Comparison of ENCODE assay signal across 8 cellular contexts in the genomic region with DNA sequence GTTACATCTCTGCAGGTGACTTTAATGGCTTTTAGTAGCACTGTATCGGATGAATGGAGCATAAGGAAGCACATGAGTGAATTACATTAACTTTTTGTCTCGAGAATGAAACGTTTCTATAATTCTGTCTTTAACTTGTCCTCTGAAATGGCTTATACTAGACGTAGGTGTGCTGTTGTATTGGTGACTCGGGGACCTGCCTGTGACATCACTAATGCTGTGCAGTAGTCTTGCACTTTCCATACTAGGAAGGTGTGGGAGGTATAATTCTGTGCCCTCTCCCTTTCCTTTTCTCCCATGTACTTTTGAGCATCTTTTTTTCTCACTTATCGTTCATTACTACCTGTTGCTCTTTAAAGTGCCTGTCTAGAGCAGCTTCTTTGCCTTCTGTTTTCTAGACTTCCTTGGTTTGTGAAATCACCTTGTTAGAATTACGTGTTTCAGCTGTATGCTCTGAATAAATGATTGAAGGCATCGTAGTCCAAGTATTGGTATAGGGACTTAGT. TPM values are rescaled to one million over a fixed set of nuclear protein-coding genes. Genes with fewer than 3 reads are reported as not detected.
A peak's percentile ranks its signal among the peaks of the same experiment; 100 is the strongest.
DNase-seq lines count a peak whose midpoint lies in the region; ATAC-seq, FAIRE-seq and TF ChIP-seq lines count a peak whose summit lies in the region.

No MANE protein-coding gene starts in this region.

- no peaks in the 10 kb centered on the region for H3K36me3 ChIP-seq in CD4-positive, alpha-beta memory T cell (ENCODE audit: insufficient read depth, low read length)

- TF ChIP-seq CTCF in epithelial cell of proximal tubule (conservative IDR thresholded peaks at IDR 0.05; ENCODE audit: low read depth, low read length), result no peak
- no peak for TF ChIP-seq CTCF in progenitor cell of endocrine pancreas (IDR thresholded peaks at IDR 0.05; ENCODE audit: unreplicated experiment)

- peak overlapping the region; percentile 96 for H3K27ac ChIP-seq in CD4-positive, alpha-beta memory T cell (ENCODE audit: low read depth, low read length)

- H3K4me1 ChIP-seq in CD4-positive, alpha-beta memory T cell (ENCODE audit: insufficient read depth, low read length), result peaks cover 46% of the 10 kb centered on the region

- ATAC-seq in SK-N-SH treated with all-trans-retinoic acid at 6 μM for 48 hours, result peak; percentile 9

- H3K27me3 Mint-ChIP-seq in CD4-positive, alpha-beta memory T cell, result peaks cover 0 to 2% of the 10 kb centered on the region in 2 donors
- H3K27me3 Mint-ChIP-seq in progenitor cell of endocrine pancreas, result no peaks in the 10 kb centered on the region

- in situ Hi-C loops in G401 (cut with HindIII; ENCODE audit: low sequenced_read_pairs), result no loop called here

- TF ChIP-seq POLR2A in H54 (IDR thresholded peaks at IDR 0.05; ENCODE audit: low read depth, low read length), result no peak

- H3K36me3 Mint-ChIP-seq in CD4-positive, alpha-beta memory T cell, result peaks cover 3 to 22% of the 10 kb centered on the region in 2 donors
- peaks cover 4% of the 10 kb centered on the region for H3K36me3 Mint-ChIP-seq in progenitor cell of endocrine pancreas (ENCODE audit: insufficient read depth)

- peak; percentile 48 for FAIRE-seq in H54 (lab: Jason Lieb, UNC)

- peak overlapping the region; percentile 80 to 97 for H3K4me3 ChIP-seq in CD4-positive, alpha-beta memory T cell (ENCODE audit: low read length in 2 of 2)
- peak overlapping the region; percentile 87 for H3K4me3 ChIP-seq in epithelial cell of proximal tubule (ENCODE audit: low read depth, low read length)

- CTCF ChIA-PET in CD4-positive, alpha-beta memory T cell (lab: Charles Lee; ENCODE audit: partially characterized antibody), result interaction anchor here (1.0 to 1.7 kb wide), 2 partner anchors 17 to 77 kb away, joined by 3 read pairs; no protein-coding TSS in a partner anchor

- H3K9me3 Mint-ChIP-seq in CD4-positive, alpha-beta memory T cell, result no peaks in the 10 kb centered on the region
- H3K9me3 Mint-ChIP-seq in progenitor cell of endocrine pancreas (ENCODE audit: low read depth), result no peaks in the 10 kb centered on the region

- POLR2A ChIA-PET in CD4-positive, alpha-beta memory T cell (lab: Charles Lee; ENCODE audit: partially characterized antibody), result interaction anchor here (2.2 kb wide), 1 partner anchor 188 kb away, joined by 11 read pairs; no protein-coding TSS in a partner anchor

- intact Hi-C loops in CD4-positive, alpha-beta memory T cell (cut with micrococcal nuclease), result loop anchor here (5.0 kb wide), 3 partner anchors 79 to 1691 kb away; a partner anchor contains a TSS

- H3K27me3 ChIP-seq in CD4-positive, alpha-beta memory T cell (ENCODE audit: insufficient read depth, low read length), result no peaks in the 10 kb centered on the region

- DNase-seq in CD4-positive, alpha-beta memory T cell, result peak in 3 of 5 donors; percentile 9 to 22 (median 17)
- DNase-seq in H54 (ENCODE audit: insufficient read length, low spot score), result no peak
- no peak for DNase-seq in epithelial cell of proximal tubule (ENCODE audit: low read depth)
- DNase-seq in progenitor cell of endocrine pancreas (ENCODE audit: low spot score, unreplicated experiment), result no peak
- DNase-seq in activated CD4-positive, CD25-positive, alpha-beta regulatory T cell treated with anti-CD3 and anti-CD28 coated beads, Interleukin-2, amount 50 U/mL, for 72 hours, result no peak
- DNase-seq in NCI-H524 (lab: John Stamatoyannopoulos, UW), result no peak
- no peak for DNase-seq in G401 (ENCODE audit: low spot score)

- H3K4me3 Mint-ChIP-seq in CD4-positive, alpha-beta memory T cell, result peak overlapping the region; percentile 92 to 98 (median 95)
- peak overlapping the region; percentile 84 for H3K4me3 Mint-ChIP-seq in progenitor cell of endocrine pancreas (ENCODE audit: low read depth)

- no peaks in the 10 kb centered on the region for H3K9me3 ChIP-seq in CD4-positive, alpha-beta memory T cell (ENCODE audit: control insufficient read depth in 1 of 2, low read length in 2 of 2)

- H3K27ac Mint-ChIP-seq in CD4-positive, alpha-beta memory T cell, result peak overlapping the region; percentile 94 to 99 (median 98)
- H3K27ac Mint-ChIP-seq in progenitor cell of endocrine pancreas, result peak overlapping the region; percentile 96

- H3K4me1 Mint-ChIP-seq in CD4-positive, alpha-beta memory T cell, result peaks cover 41 to 60% (median 49%) of the 10 kb centered on the region in 4 donors
- H3K4me1 Mint-ChIP-seq in progenitor cell of endocrine pancreas (ENCODE audit: low read depth), result peaks cover 28% of the 10 kb centered on the region

TF ChIP-seq in SK-N-SH treated with all-trans-retinoic acid at 6 μM for 48 hours, 23 proteins besides CTCF, POLR2A, EP300 and RAD21:
- TF ChIP-seq, protein P1, sequence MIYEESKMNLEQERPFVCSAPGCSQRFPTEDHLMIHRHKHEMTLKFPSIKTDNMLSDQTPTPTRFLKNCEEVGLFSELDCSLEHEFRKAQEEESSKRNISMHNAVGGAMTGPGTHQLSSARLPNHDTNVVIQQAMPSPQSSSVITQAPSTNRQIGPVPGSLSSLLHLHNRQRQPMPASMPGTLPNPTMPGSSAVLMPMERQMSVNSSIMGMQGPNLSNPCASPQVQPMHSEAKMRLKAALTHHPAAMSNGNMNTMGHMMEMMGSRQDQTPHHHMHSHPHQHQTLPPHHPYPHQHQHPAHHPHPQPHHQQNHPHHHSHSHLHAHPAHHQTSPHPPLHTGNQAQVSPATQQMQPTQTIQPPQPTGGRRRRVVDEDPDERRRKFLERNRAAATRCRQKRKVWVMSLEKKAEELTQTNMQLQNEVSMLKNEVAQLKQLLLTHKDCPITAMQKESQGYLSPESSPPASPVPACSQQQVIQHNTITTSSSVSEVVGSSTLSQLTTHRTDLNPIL (CRISPR knock-in tag; IDR thresholded peaks at IDR 0.05; ENCODE audit: low read depth), result no peak
- TF ChIP-seq CSDC2 (CRISPR knock-in tag; IDR thresholded peaks at IDR 0.05), result no peak
- TF ChIP-seq ZFP30 (CRISPR knock-in tag; IDR thresholded peaks at IDR 0.05), result no peak

RNA-seq across cellular contexts. Expression of a gene that starts 1.2 kb away (rescaled TPM):
- 10 to 100 TPM; 24.6 to 27.9 TPM for total RNA-seq in CD4-positive, alpha-beta memory T cell
- 10 to 100 TPM; 34.5 to 34.8 TPM for polyA plus RNA-seq in CD4-positive, alpha-beta memory T cell
- 30.6 and 37.2 TPM in 2 replicates for total RNA-seq in epithelial cell of proximal tubule
- 24.3 and 24.9 TPM in 2 replicates for total RNA-seq in progenitor cell of endocrine pancreas
- total RNA-seq in G401 (2014; rRNA removed; shearing (Covaris generic)), result 36.3 and 46.4 TPM in 2 replicates

Comparison
In these comparisons a context has a peak if more than half of its experiments do, and no peak if none do; other contexts are left out.
1. DNase-seq: peak in CD4-positive, alpha-beta memory T cell (3 of 5); none in H54 (single experiment), epithelial cell of proximal tubule (single experiment), progenitor cell of endocrine pancreas (single experiment), activated CD4-positive, CD25-positive, alpha-beta regulatory T cell treated with anti-CD3 and anti-CD28 coated beads, Interleukin-2, amount 50 U/mL, for 72 hours (single experiment), NCI-H524 (0 of 2) and G401 (single experiment).